ENCODE assay signal across 25 cellular contexts in the genomic region with DNA sequence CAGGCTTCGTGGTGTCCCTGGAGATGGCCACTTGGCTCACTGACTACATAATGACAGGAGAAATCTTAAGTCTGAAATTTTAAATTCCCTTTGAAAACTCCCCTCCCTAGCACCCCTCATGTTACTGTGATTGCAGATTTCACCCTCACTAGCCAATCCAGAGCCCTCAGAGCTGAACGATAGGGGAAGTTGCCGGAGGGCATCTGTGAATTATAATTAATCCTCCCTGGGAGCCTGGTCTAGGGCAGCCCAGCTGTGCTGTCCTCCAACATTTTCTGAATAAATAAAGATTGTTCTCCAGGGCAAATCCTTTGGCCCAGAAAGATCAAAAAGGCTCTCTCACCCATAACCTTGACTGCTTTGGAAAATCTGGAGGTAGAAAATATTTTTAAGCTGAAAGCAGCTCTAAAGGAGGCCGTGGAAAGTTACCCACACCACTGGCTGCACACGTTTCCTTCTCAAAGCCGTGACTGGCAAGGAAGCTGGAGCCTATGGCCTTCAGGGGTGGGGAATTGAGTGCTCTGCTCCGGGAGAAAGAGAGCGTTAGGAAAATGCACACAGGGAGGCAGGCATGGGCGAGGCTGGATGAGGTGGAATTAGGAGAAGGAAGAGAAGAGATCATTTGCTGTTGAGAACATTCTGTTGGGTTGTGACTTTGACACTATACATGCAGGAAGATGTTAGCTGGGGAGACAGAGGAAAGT.
DNase-seq lines count a peak whose midpoint lies in the region; FAIRE-seq and TF ChIP-seq lines count a peak whose summit lies in the region.
"Had no signal": no experiment of that assay in that cellular context is flagged by ENCODE, and none has a peak within 500 bp of the region (broad histone marks: within the 10 kb centered on the region; RNA-seq: fewer than 3 reads in every experiment).

No MANE protein-coding gene starts in this region.

- H3K36me3 ChIP-seq in adrenal gland (replicated peaks in 1 of 2) (no peaks in the 10 kb centered on the region), small intestine (ENCODE audit: control insufficient read depth in 2 of 2, insufficient read depth in 2 of 2, low read length in 2 of 2) (no peaks in the 10 kb centered on the region)
- H3K36me3 ChIP-seq: MG63, SJSA1 had no signal

- H3K27ac ChIP-seq in adrenal gland (peak overlapping the region in 1 of 5 donors; percentile 65), small intestine (ENCODE audit: low read depth in 1 of 2, low read length in 1 of 2) (no peak overlapping the region)
- H3K27ac ChIP-seq: SJSA1 had no signal

- no peaks in the 10 kb centered on the region for H3K36me3 Mint-ChIP-seq in nephron progenitor cell (ENCODE audit: low read depth)
- H3K36me3 Mint-ChIP-seq: CD4-positive, CD25-positive, alpha-beta regulatory T cell had no signal

- no peak overlapping the region for H3K4me3 ChIP-seq in adrenal gland
- no peak overlapping the region for H3K4me3 ChIP-seq in small intestine (ENCODE audit: low read depth in 1 of 2, low read length in 2 of 2)
- H3K4me3 ChIP-seq: K562, MG63, SJSA1 had no signal

- H3K9me3 ChIP-seq in adrenal gland (replicated peaks in 1 of 3) (no peaks in the 10 kb centered on the region), small intestine (ENCODE audit: control insufficient read depth, low read depth) (no peaks in the 10 kb centered on the region)
- H3K9me3 ChIP-seq: MG63, SJSA1 had no signal

- H3K27me3 ChIP-seq in adrenal gland: no peaks in the 10 kb centered on the region
- H3K27me3 ChIP-seq in small intestine (ENCODE audit: control insufficient read depth in 2 of 2, insufficient read depth in 2 of 2, low read length in 2 of 2): peaks cover 0 to 4% of the 10 kb centered on the region in 2 donors
- H3K27me3 ChIP-seq: MG63, SJSA1 had no signal

- peaks cover 22% of the 10 kb centered on the region for H3K27me3 Mint-ChIP-seq in nephron progenitor cell (ENCODE audit: low read depth, poor library complexity)

- peak; percentile 47 for DNase-seq in NCI-H82 (lab: John Stamatoyannopoulos, UW)
- DNase-seq in NCI-H82 treated with DMSO at 0.1 percent for 48 hours (lab: John Stamatoyannopoulos, UW; ENCODE audit: unreplicated experiment): no peak
- DNase-seq in adrenal gland: peak; percentile 27 to 60 (median 40)
- no peak for DNase-seq in nephron progenitor cell
- peak; percentile 32 for DNase-seq in small intestine
- DNase-seq in activated naive CD4-positive, alpha-beta T cell (lab: John Stamatoyannopoulos, UW): no peak
- no peak for DNase-seq in AG08396 (ENCODE audit: low spot score)
- no peak for DNase-seq in inferior parietal cortex (ENCODE audit: extremely low spot score)
- DNase-seq: CD4-positive, CD25-positive, alpha-beta regulatory T cell; EL; GF-D8; MG63; NCI-H1048; NCI-H1436 treated with DMSO at 0.1 percent for 48 hours; NCI-H2081; NCI-H2171; NCI-H446; NCI-H748 treated with DMSO at 0.1 percent for 48 hours; OCI-M1 had no signal

- H3K27ac Mint-ChIP-seq in nephron progenitor cell: peak overlapping the region; percentile 7
- H3K27ac Mint-ChIP-seq: B cell had no signal

- WGBS in adrenal gland, 4 donors: 32 to 47% (median 37%) methylated on average over 9 of the region's 9 CpGs
- 43 to 69% (median 61%) methylated on average over 9 of the region's 9 CpGs for WGBS in small intestine, 3 donors

- no peak overlapping the region for H3K4me3 Mint-ChIP-seq in nephron progenitor cell
- H3K4me3 Mint-ChIP-seq: B cell; CD4-positive, CD25-positive, alpha-beta regulatory T cell had no signal

- H3K4me1 Mint-ChIP-seq in nephron progenitor cell: peaks cover 41% of the 10 kb centered on the region
- H3K4me1 Mint-ChIP-seq: B cell; CD4-positive, CD25-positive, alpha-beta regulatory T cell had no signal

- TF ChIP-seq POLR2A in adrenal gland (IDR thresholded peaks at IDR 0.05): no peak

- H3K4me1 ChIP-seq in adrenal gland (replicated peaks in 1 of 2) (no peaks in the 10 kb centered on the region), small intestine (ENCODE audit: control insufficient read depth in 2 of 2, insufficient read depth in 1 of 2, low read depth in 1 of 2, low read length in 1 of 2) (no peaks in the 10 kb centered on the region)

- peaks cover 21% of the 10 kb centered on the region for H3K9me3 Mint-ChIP-seq in nephron progenitor cell
- H3K9me3 Mint-ChIP-seq: CD4-positive, CD25-positive, alpha-beta regulatory T cell had no signal

- FAIRE-seq in small intestine (lab: Jason Lieb, UNC): no peak
- FAIRE-seq: A204.1, HepG2, K562, RCC 7860 had no signal

- TF ChIP-seq CTCF in adrenal gland (IDR thresholded peaks at IDR 0.05) (no peak), nephron progenitor cell (IDR thresholded peaks at IDR 0.05) (no peak)

- intact Hi-C loops in adrenal gland (cut with DNase I): no loop called here

Comparison
In these comparisons a context has a peak if more than half of its experiments do, and no peak if none do; other contexts are left out.
1. DNase-seq: peak in NCI-H82 (single experiment), adrenal gland (7 of 7) and small intestine (single experiment); none in NCI-H82 treated with DMSO at 0.1 percent for 48 hours (single experiment), nephron progenitor cell (single experiment), activated naive CD4-positive, alpha-beta T cell (0 of 4), AG08396 (single experiment) and inferior parietal cortex (single experiment).